In the genomic region with DNA sequence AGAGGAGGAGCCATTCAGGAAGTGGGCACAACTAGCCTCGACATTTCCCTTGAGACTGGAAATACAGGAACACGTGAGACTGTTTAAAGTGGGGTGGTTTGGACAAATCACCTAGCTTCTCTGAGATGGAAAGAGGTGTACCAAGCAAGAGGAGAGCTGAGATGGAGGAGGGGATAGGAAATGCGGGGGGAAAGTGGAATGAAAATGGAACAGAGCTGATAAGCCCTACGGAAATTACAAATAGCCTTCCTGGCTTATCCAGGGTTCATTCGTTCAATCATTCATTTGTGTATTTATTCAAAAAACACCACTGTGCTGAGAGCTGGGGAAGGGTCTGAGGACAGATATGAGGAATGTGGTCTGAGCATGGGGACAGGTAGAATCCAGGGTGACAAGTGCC, we compare ENCODE assay signal across 27 cellular contexts.
"Had no signal": no experiment of that assay in that cellular context is flagged by ENCODE, and none has a peak within 500 bp of the region (broad histone marks: within the 10 kb centered on the region; RNA-seq: fewer than 3 reads in every experiment).

No MANE protein-coding gene starts in this region.

- H3K9me3 Mint-ChIP-seq: naive thymus-derived CD8-positive, alpha-beta T cell; natural killer cell treated with Interleukin-12 subunit alpha and Interleukin-12 subunit beta and Interleukin-15 and Interleukin-18, amount 100 ng/mL, for 72 hours; nephron progenitor cell; neural crest cell; stimulated activated memory B cell treated with anti-CD40 and anti-IgM and Interleukin-4, amounts not matched to agents 10 μg/mL and 1 μg/mL and 100 μg/mL, for 72 hours; stimulated activated naive CD8-positive, alpha-beta T cell treated with anti-CD3 and anti-CD28 coated beads, Interleukin-15, amount 100 ng/mL, for 72 hours; type B pancreatic cell had no signal

- DNase-seq: naive thymus-derived CD8-positive, alpha-beta T cell; nephron progenitor cell; nucleus accumbens; psoas muscle; sigmoid colon; small intestine; stimulated activated CD4-positive, alpha-beta T cell treated with anti-CD3 and anti-CD28 coated beads, Interleukin-15, amount 100 ng/mL, for 24 hours; stimulated activated CD4-positive, alpha-beta T cell treated with anti-CD3 and anti-CD28 coated beads, Interleukin-2, amount 100 ng/mL, for 24 hours; stimulated activated CD4-positive, alpha-beta T cell treated with anti-CD3 and anti-CD28 coated beads, Interleukin-2, amount 100 ng/mL, for 48 hours; stimulated activated CD4-positive, alpha-beta T cell treated with anti-CD3 and anti-CD28 coated beads, Interleukin-4, amount 100 ng/mL, for 24 hours; stimulated activated naive CD4-positive, alpha-beta T cell; stimulated activated naive CD8-positive, alpha-beta T cell treated with anti-CD3 and anti-CD28 coated beads, Interleukin-15, amount 100 ng/mL, for 72 hours; stimulated activated naive CD8-positive, alpha-beta T cell treated with anti-CD3 and anti-CD28 coated beads, Interleukin-15, Interleukin-2, amounts not matched to agents 100 U/mL and 50 U/mL, for 24 hours; substantia nigra; tibial artery; transverse colon; upper lobe of right lung; uterus had no signal

- H3K27me3 ChIP-seq: neutrophil, pancreas, right lobe of liver, sigmoid colon, testis, tibial artery, transverse colon, upper lobe of right lung, uterus had no signal

- H3K4me1 ChIP-seq: psoas muscle, upper lobe of right lung had no signal

- H3K27ac Mint-ChIP-seq: natural killer cell treated with Interleukin-12 subunit alpha and Interleukin-12 subunit beta and Interleukin-15 and Interleukin-18, amount 100 ng/mL, for 72 hours; nephron progenitor cell; stimulated activated memory B cell treated with anti-CD40 and anti-IgM and Interleukin-4, amounts not matched to agents 10 μg/mL and 1 μg/mL and 100 μg/mL, for 72 hours; type B pancreatic cell had no signal

- H3K4me3 ChIP-seq: pancreas, psoas muscle, right lobe of liver, sigmoid colon, suprapubic skin, testis, tibial artery, transverse colon, upper lobe of right lung, uterus had no signal

- FAIRE-seq: pancreas, small intestine had no signal

- H3K9me3 ChIP-seq: neutrophil, pancreas, psoas muscle, right lobe of liver, sigmoid colon, suprapubic skin, testis, tibial artery, transverse colon, upper lobe of right lung, uterus had no signal

- H3K27ac ChIP-seq: neutrophil, psoas muscle, right lobe of liver, sigmoid colon, suprapubic skin, tibial artery, transverse colon, upper lobe of right lung, uterus had no signal

- H3K4me3 Mint-ChIP-seq: naive thymus-derived CD8-positive, alpha-beta T cell; natural killer cell treated with Interleukin-12 subunit alpha and Interleukin-12 subunit beta and Interleukin-15 and Interleukin-18, amount 100 ng/mL, for 72 hours; nephron progenitor cell; neural crest cell; stimulated activated memory B cell treated with anti-CD40 and anti-IgM and Interleukin-4, amounts not matched to agents 10 μg/mL and 1 μg/mL and 100 μg/mL, for 72 hours; stimulated activated naive CD8-positive, alpha-beta T cell treated with anti-CD3 and anti-CD28 coated beads, Interleukin-15, amount 100 ng/mL, for 72 hours; type B pancreatic cell had no signal

- H3K27me3 Mint-ChIP-seq: stimulated activated naive CD8-positive, alpha-beta T cell treated with anti-CD3 and anti-CD28 coated beads, Interleukin-15, amount 100 ng/mL, for 72 hours had no signal

- ATAC-seq: naive thymus-derived CD8-positive, alpha-beta T cell; natural killer cell treated with Interleukin-12 subunit alpha and Interleukin-12 subunit beta and Interleukin-15 and Interleukin-18, amount 100 ng/mL, for 72 hours; psoas muscle; stimulated activated memory B cell treated with anti-CD40 and anti-IgM and Interleukin-4, amounts not matched to agents 10 μg/mL and 1 μg/mL and 100 μg/mL, for 72 hours; stimulated activated naive CD8-positive, alpha-beta T cell treated with anti-CD3 and anti-CD28 coated beads, Interleukin-15, amount 100 ng/mL, for 72 hours; stimulated activated naive CD8-positive, alpha-beta T cell treated with anti-CD3 and anti-CD28 coated beads, Interleukin-15, Interleukin-2, amounts not matched to agents 100 U/mL and 50 U/mL, for 24 hours; upper lobe of right lung had no signal

- H3K4me1 Mint-ChIP-seq: neural crest cell; stimulated activated memory B cell treated with anti-CD40 and anti-IgM and Interleukin-4, amounts not matched to agents 10 μg/mL and 1 μg/mL and 100 μg/mL, for 72 hours; stimulated activated naive CD8-positive, alpha-beta T cell treated with anti-CD3 and anti-CD28 coated beads, Interleukin-15, amount 100 ng/mL, for 72 hours had no signal

- H3K36me3 ChIP-seq: neutrophil, pancreas, right lobe of liver, sigmoid colon, suprapubic skin, tibial artery, transverse colon, upper lobe of right lung, uterus had no signal

- H3K36me3 Mint-ChIP-seq: naive thymus-derived CD8-positive, alpha-beta T cell; natural killer cell treated with Interleukin-12 subunit alpha and Interleukin-12 subunit beta and Interleukin-15 and Interleukin-18, amount 100 ng/mL, for 72 hours; stimulated activated memory B cell treated with anti-CD40 and anti-IgM and Interleukin-4, amounts not matched to agents 10 μg/mL and 1 μg/mL and 100 μg/mL, for 72 hours; type B pancreatic cell had no signal
